1 cellular context compared by ENCODE assay signal in genomic region chr13:32340917-32341316, GRCh38.
TF ChIP-seq lines count a peak whose summit lies in the region.

No MANE protein-coding gene starts in this region.

TF ChIP-seq in HepG2, 621 proteins besides CTCF, POLR2A, EP300 and RAD21:
- TF ChIP-seq NFE2L2 (IDR thresholded peaks at IDR 0.05; ENCODE audit: low read length) = peak; percentile 35; the same call in 1 of the 2 replicates
- TF ChIP-seq GPBP1L1 (CRISPR knock-in tag; IDR thresholded peaks at IDR 0.05) = no peak
